1 cellular context compared by ENCODE assay signal in genomic region chr17:17757391-17757791, GRCh38.
TF ChIP-seq lines count a peak whose summit lies in the region.

No MANE protein-coding gene starts in this region.

TF ChIP-seq in SK-N-SH, 30 proteins besides CTCF, POLR2A, EP300 and RAD21 (continued from another document):
- TF ChIP-seq YY1 (IDR thresholded peaks at IDR 0.05; ENCODE audit: low read depth) (no peak), FOSL2 (IDR thresholded peaks at IDR 0.05; ENCODE audit: borderline replicate concordance, low read depth) (no peak), FOXM1 (IDR thresholded peaks at IDR 0.05; ENCODE audit: low read depth) (no peak), NFIC (IDR thresholded peaks at IDR 0.05; ENCODE audit: borderline replicate concordance) (no peak), USF1 (IDR thresholded peaks at IDR 0.05; ENCODE audit: borderline replicate concordance, low read depth) (no peak), SMC3 (IDR thresholded peaks at IDR 0.05; ENCODE audit: low read depth, low read length) (no peak), GATA2 (CRISPR knock-in tag; IDR thresholded peaks at IDR 0.05) (no peak), SIN3A (IDR thresholded peaks at IDR 0.05; ENCODE audit: borderline replicate concordance, low read depth, low read length) (no peak)
